ENCODE assay signal across 20 cellular contexts in genomic region chr14:54695196-54695595, GRCh38.
"Had no signal": no experiment of that assay in that cellular context is flagged by ENCODE, and none has a peak within 500 bp of the region (broad histone marks: within the 10 kb centered on the region; RNA-seq: fewer than 3 reads in every experiment).

No MANE protein-coding gene starts in this region.

- H3K4me3 ChIP-seq: ovary, spleen, transverse colon had no signal

- H3K9me3 ChIP-seq: ovary, spleen, transverse colon had no signal

- H3K36me3 ChIP-seq: ovary, spleen, transverse colon had no signal

- H3K27me3 ChIP-seq: ovary, spleen, transverse colon had no signal

- DNase-seq: activated CD4-positive, alpha-beta T cell treated with anti-CD3 and anti-CD28 coated beads, Interleukin-2, amount 50 U/mL, for 1 hour; activated CD8-positive, alpha-beta T cell treated with anti-CD3 and anti-CD28 coated beads for 36 hours; activated gamma-delta T cell treated with Interleukin-2 at 50 U/mL for 16 hours; activated naive CD4-positive, alpha-beta T cell treated with anti-CD3 and anti-CD28 coated beads, Interleukin-2, amount 50 U/mL, for 16 hours; activated T-cell treated with anti-CD3 and anti-CD28 coated beads, Interleukin-2, amount 50 U/mL, for 4 hours; amniotic stem cell; cortex of kidney; effector memory CD8-positive, alpha-beta T cell; head of caudate nucleus; midbrain; naive thymus-derived CD4-positive, alpha-beta T cell; ovary; retina; spleen; stimulated activated CD4-positive, alpha-beta T cell treated with anti-CD3 and anti-CD28 coated beads, Interleukin-2, amount 100 ng/mL, for 48 hours; stimulated activated naive CD4-positive, alpha-beta T cell treated with Interleukin-2 at 50 U/mL for 16 hours; T-helper 2 cell; transverse colon had no signal

- ATAC-seq: activated CD8-positive, alpha-beta T cell treated with anti-CD3 and anti-CD28 coated beads for 36 hours; activated T-cell treated with anti-CD3 and anti-CD28 coated beads, Interleukin-2, amount 50 U/mL, for 4 hours; activated T-helper 17 cell treated with anti-CD3 and anti-CD28 coated beads, Interleukin-2, amount 50 U/mL, for 72 hours; effector memory CD8-positive, alpha-beta T cell; naive thymus-derived CD4-positive, alpha-beta T cell; SK-N-SH treated with all-trans-retinoic acid at 6 μM for 48 hours had no signal

- H3K27ac ChIP-seq: ovary, spleen, transverse colon had no signal
